28 cellular contexts compared by ENCODE assay signal in genomic region chr7:143171697-143172096, GRCh38. TPM values are rescaled to one million over a fixed set of nuclear protein-coding genes. Genes with fewer than 3 reads are reported as not detected.
A peak's percentile ranks its signal among the peaks of the same experiment; 100 is the strongest.
DNase-seq lines count a peak whose midpoint lies in the region; ATAC-seq and TF ChIP-seq lines count a peak whose summit lies in the region.
"Had no signal": no experiment of that assay in that cellular context is flagged by ENCODE, and none has a peak within 500 bp of the region (broad histone marks: within the 10 kb centered on the region; RNA-seq: fewer than 3 reads in every experiment).

No MANE protein-coding gene starts in this region.

- no peaks in the 10 kb centered on the region for H4K20me1 ChIP-seq in PC-3 (ENCODE audit: low read length)
- no peaks in the 10 kb centered on the region for H4K20me1 ChIP-seq in hepatocyte (ENCODE audit: insufficient read depth, poor library complexity, severe bottlenecking)

- no peaks in the 10 kb centered on the region for H3K9me3 ChIP-seq in PC-3 (ENCODE audit: low read length)
- no peaks in the 10 kb centered on the region for H3K9me3 ChIP-seq in hepatocyte (ENCODE audit: low read depth)
- no peaks in the 10 kb centered on the region for H3K9me3 ChIP-seq in skeletal muscle tissue (ENCODE audit: control insufficient read depth in 3 of 3, low read length in 3 of 3)
- H3K9me3 ChIP-seq: esophagus muscularis mucosa, HAP-1 had no signal

- H3K4me1 ChIP-seq in PC-3 (ENCODE audit: insufficient read depth, low read length) (peaks cover 3% of the 10 kb centered on the region; the same call in 1 of the 2 replicates), hepatocyte (ENCODE audit: insufficient read depth) (no peaks in the 10 kb centered on the region), skeletal muscle tissue (ENCODE audit: control insufficient read depth in 3 of 3, insufficient read depth in 3 of 3, low read length in 3 of 3) (peaks cover 0 to 5% (median 0%) of the 10 kb centered on the region in 3 donors)
- H3K4me1 ChIP-seq: HAP-1, lower lobe of right lung, spleen had no signal

- POLR2A ChIA-PET in PC-3 (lab: Charles Lee; ENCODE audit: unreplicated experiment), result no interaction called here

- H2AFZ ChIP-seq in PC-3 (ENCODE audit: low read length), result no peak overlapping the region
- peak overlapping the region; percentile 39 for H2AFZ ChIP-seq in hepatocyte

- H3K36me3 ChIP-seq in PC-3 (ENCODE audit: low read depth, low read length), result no peaks in the 10 kb centered on the region
- no peaks in the 10 kb centered on the region for H3K36me3 ChIP-seq in hepatocyte (replicated peaks; ENCODE audit: insufficient read depth, low read depth)
- no peaks in the 10 kb centered on the region for H3K36me3 ChIP-seq in skeletal muscle tissue (ENCODE audit: control insufficient read depth in 3 of 3, insufficient read depth in 3 of 3, low read length in 3 of 3)
- H3K36me3 ChIP-seq: esophagus muscularis mucosa, HAP-1, lower lobe of right lung, spleen had no signal

- BruUV-seq in PC-3 (replicated peaks; lab: Mats Ljungman, UMichigan), result no TSS peak

- CTCF ChIA-PET in PC-3 (lab: Charles Lee), result no interaction called here

- no peak overlapping the region for H3K27ac Mint-ChIP-seq in activated T-helper 2 cell treated with anti-CD3 and anti-CD28 coated beads, Interferon-gamma antibody, Interleukin-2, Interleukin-4, amounts not matched to agents 10 μg/mL and 5 μg/mL and 100 μg/mL, durations not matched to agents 14 hours and 24 hours and 36 hours
- H3K27ac Mint-ChIP-seq: T-helper 17 cell had no signal

- no peaks in the 10 kb centered on the region for H3F3A ChIP-seq in PC-3 (ENCODE audit: low read length, unreplicated experiment)

- H3K4me2 ChIP-seq in PC-3 (ENCODE audit: low read length) (0 out of 2 replicates have a peak overlapping the region, but pooled peaks have one; percentile 65), hepatocyte (no peak overlapping the region)

- H3K9me3 Mint-ChIP-seq in activated T-helper 2 cell treated with anti-CD3 and anti-CD28 coated beads, Interferon-gamma antibody, Interleukin-2, Interleukin-4, amounts not matched to agents 10 μg/mL and 5 μg/mL and 100 μg/mL, durations not matched to agents 14 hours and 24 hours and 36 hours, result peaks cover 5% of the 10 kb centered on the region
- H3K9me3 Mint-ChIP-seq: central memory CD8-positive, alpha-beta T cell had no signal

- intact Hi-C loops in PC-3 (cut with micrococcal nuclease), result no loop called here
- intact Hi-C loops in activated T-helper 2 cell treated with anti-CD3 and anti-CD28 coated beads, Interferon-gamma antibody, Interleukin-2, Interleukin-4, amounts not matched to agents 10 μg/mL and 5 μg/mL and 100 μg/mL, durations not matched to agents 14 hours and 24 hours and 36 hours (cut with micrococcal nuclease), result no loop called here

- H3K27ac ChIP-seq in PC-3 (ENCODE audit: low read length) (no peak overlapping the region), hepatocyte (no peak overlapping the region), skeletal muscle tissue (ENCODE audit: low read depth, low read length) (peak overlapping the region; percentile 37)
- H3K27ac ChIP-seq: esophagus muscularis mucosa, lower lobe of right lung, spleen had no signal

- DNase-seq in DMS79 treated with DMSO at 0.1 percent for 48 hours (lab: John Stamatoyannopoulos, UW) (peak; percentile 30), DMS79 (lab: John Stamatoyannopoulos, UW) (no peak), PC-3 (peak; percentile 2), hepatocyte (ENCODE audit: low spot score) (no peak), medulla oblongata (ENCODE audit: extremely low spot score) (no peak), AML-193 (lab: John Stamatoyannopoulos, UW) (no peak)
- no peak for DNase-seq in activated T-helper 2 cell treated with anti-CD3 and anti-CD28 coated beads, Interferon-gamma antibody, Interleukin-2, Interleukin-4, amounts not matched to agents 10 μg/mL and 5 μg/mL and 100 μg/mL, durations not matched to agents 14 hours and 24 hours and 36 hours (ENCODE audit: low spot score)
- DNase-seq: activated CD4-positive, alpha-beta T cell treated with anti-CD3 and anti-CD28 coated beads, Interleukin-2, amount 50 U/mL, for 48 hours; activated naive CD4-positive, alpha-beta T cell; activated T-cell treated with anti-CD3 and anti-CD28 coated beads for 4 hours; amygdala; C1 segment of cervical spinal cord; glutamatergic neuron; NCI-H187 treated with DMSO at 0.1 percent for 48 hours; occipital lobe; OCI-M1; SIG-M5; spleen; stimulated activated CD4-positive, alpha-beta T cell treated with anti-CD3 and anti-CD28 coated beads, Interleukin-4, amount 100 ng/mL, for 4 hours; T-helper 17 cell had no signal

- H3K9ac ChIP-seq in PC-3 (ENCODE audit: low read length) (no peak overlapping the region), skeletal muscle tissue (ENCODE audit: low read depth in 1 of 3, low read length in 3 of 3) (peak overlapping the region in 2 of 3 donors; percentile 28 to 57)

- no peak for ATAC-seq in PC-3
- ATAC-seq: GM12878, T-helper 17 cell had no signal

- TF ChIP-seq CTCF in PC-3 (conservative IDR thresholded peaks at IDR 0.05; ENCODE audit: low read depth, low read length), result no peak
- TF ChIP-seq CTCF in hepatocyte (IDR thresholded peaks at IDR 0.05; ENCODE audit: poor library complexity), result no peak

- H3K9me2 ChIP-seq in PC-3 (replicated peaks; ENCODE audit: low read length), result no peaks in the 10 kb centered on the region
- H3K9me2 ChIP-seq in hepatocyte (replicated peaks; ENCODE audit: insufficient read depth), result no peaks in the 10 kb centered on the region

- H3K27me3 Mint-ChIP-seq in activated T-helper 2 cell treated with anti-CD3 and anti-CD28 coated beads, Interferon-gamma antibody, Interleukin-2, Interleukin-4, amounts not matched to agents 10 μg/mL and 5 μg/mL and 100 μg/mL, durations not matched to agents 14 hours and 24 hours and 36 hours (ENCODE audit: low read depth), result no peaks in the 10 kb centered on the region

- H3K4me3 ChIP-seq in PC-3 (ENCODE audit: low read length) (no peak overlapping the region), hepatocyte (no peak overlapping the region), skeletal muscle tissue (ENCODE audit: low read length in 3 of 3) (no peak overlapping the region)
- H3K4me3 ChIP-seq: GM12878, HAP-1, lower lobe of right lung, spleen had no signal

- no peak overlapping the region for H3K4me3 Mint-ChIP-seq in activated T-helper 2 cell treated with anti-CD3 and anti-CD28 coated beads, Interferon-gamma antibody, Interleukin-2, Interleukin-4, amounts not matched to agents 10 μg/mL and 5 μg/mL and 100 μg/mL, durations not matched to agents 14 hours and 24 hours and 36 hours (ENCODE audit: low read depth)
- H3K4me3 Mint-ChIP-seq: central memory CD8-positive, alpha-beta T cell; T-helper 17 cell had no signal

- peaks cover 23% of the 10 kb centered on the region for H3K27me3 ChIP-seq in PC-3 (ENCODE audit: low read length)
- no peaks in the 10 kb centered on the region for H3K27me3 ChIP-seq in hepatocyte
- H3K27me3 ChIP-seq in skeletal muscle tissue (ENCODE audit: control insufficient read depth in 3 of 3, insufficient read depth in 3 of 3, low read length in 3 of 3), result no peaks in the 10 kb centered on the region
- H3K27me3 ChIP-seq: esophagus muscularis mucosa, spleen had no signal

- H3K79me2 ChIP-seq in PC-3 (ENCODE audit: low read length) (no peaks in the 10 kb centered on the region), hepatocyte (no peaks in the 10 kb centered on the region)

- no peaks in the 10 kb centered on the region for H3K36me3 Mint-ChIP-seq in activated T-helper 2 cell treated with anti-CD3 and anti-CD28 coated beads, Interferon-gamma antibody, Interleukin-2, Interleukin-4, amounts not matched to agents 10 μg/mL and 5 μg/mL and 100 μg/mL, durations not matched to agents 14 hours and 24 hours and 36 hours (ENCODE audit: low read depth)

- H3K4me1 Mint-ChIP-seq in activated T-helper 2 cell treated with anti-CD3 and anti-CD28 coated beads, Interferon-gamma antibody, Interleukin-2, Interleukin-4, amounts not matched to agents 10 μg/mL and 5 μg/mL and 100 μg/mL, durations not matched to agents 14 hours and 24 hours and 36 hours (ENCODE audit: low read depth), result no peaks in the 10 kb centered on the region
- H3K4me1 Mint-ChIP-seq: central memory CD8-positive, alpha-beta T cell; T-helper 17 cell had no signal

RNA-seq across cellular contexts. Expression of gene TAS2R39, which starts 11.5 kb away (rescaled TPM):
- total RNA-seq in PC-3 (2014; rRNA removed) (not detected in 2 replicates), hepatocyte (not detected in 2 replicates), skeletal muscle tissue (not detected)
- polyA plus RNA-seq in hepatocyte, result 0.56 TPM in 1 of 2 replicates, not detected in the other
- not detected in 2 replicates for total RNA-seq in activated T-helper 2 cell treated with anti-CD3 and anti-CD28 coated beads, Interferon-gamma antibody, Interleukin-2, Interleukin-4, amounts not matched to agents 10 μg/mL and 5 μg/mL and 100 μg/mL, durations not matched to agents 14 hours and 24 hours and 36 hours
- total RNA-seq: A172, esophagus muscularis mucosa, GM12878, lower lobe of right lung, occipital lobe, spleen, T-helper 17 cell, urinary bladder had no signal
- polyA plus RNA-seq: GM12878, spleen, urinary bladder had no signal

RNA-seq across cellular contexts. Expression of gene PIP, which starts 39.8 kb away (rescaled TPM):
- total RNA-seq in PC-3 (2014; rRNA removed) (not detected in 2 replicates), hepatocyte (not detected in 2 replicates), skeletal muscle tissue (not detected)
- not detected in 2 replicates for polyA plus RNA-seq in hepatocyte
- not detected in 2 replicates for total RNA-seq in activated T-helper 2 cell treated with anti-CD3 and anti-CD28 coated beads, Interferon-gamma antibody, Interleukin-2, Interleukin-4, amounts not matched to agents 10 μg/mL and 5 μg/mL and 100 μg/mL, durations not matched to agents 14 hours and 24 hours and 36 hours
- total RNA-seq: A172, esophagus muscularis mucosa, GM12878, occipital lobe, spleen, T-helper 17 cell, urinary bladder had no signal
- polyA plus RNA-seq: GM12878, spleen, urinary bladder had no signal

RNA-seq across cellular contexts. Expression of gene TAS2R40, which starts 50.1 kb away (rescaled TPM):
- total RNA-seq in PC-3 (2014; rRNA removed) (not detected in 2 replicates), hepatocyte (not detected in 2 replicates), skeletal muscle tissue (not detected)
- polyA plus RNA-seq in hepatocyte, result not detected in 2 replicates
- total RNA-seq in activated T-helper 2 cell treated with anti-CD3 and anti-CD28 coated beads, Interferon-gamma antibody, Interleukin-2, Interleukin-4, amounts not matched to agents 10 μg/mL and 5 μg/mL and 100 μg/mL, durations not matched to agents 14 hours and 24 hours and 36 hours, result not detected in 2 replicates
- total RNA-seq: A172, esophagus muscularis mucosa, GM12878, lower lobe of right lung, occipital lobe, spleen, T-helper 17 cell, urinary bladder had no signal
- polyA plus RNA-seq: GM12878, spleen, urinary bladder had no signal

Comparison
In these comparisons a context has a peak if more than half of its experiments do, and no peak if none do; other contexts are left out.
1. DNase-seq: peak in DMS79 treated with DMSO at 0.1 percent for 48 hours (single experiment) and PC-3 (single experiment); none in DMS79 (single experiment), hepatocyte (single experiment), medulla oblongata (single experiment), activated T-helper 2 cell treated with anti-CD3 and anti-CD28 coated beads, Interferon-gamma antibody, Interleukin-2, Interleukin-4, amounts not matched to agents 10 μg/mL and 5 μg/mL and 100 μg/mL, durations not matched to agents 14 hours and 24 hours and 36 hours (single experiment) and AML-193 (0 of 2).